Comparison of ENCODE assay signal across 8 cellular contexts in genomic region chr10:71812016-71812912, GRCh38. TPM values are rescaled to one million over a fixed set of nuclear protein-coding genes. Genes with fewer than 3 reads are reported as not detected.
A peak's percentile ranks its signal among the peaks of the same experiment; 100 is the strongest.
DNase-seq lines count a peak whose midpoint lies in the region; ATAC-seq and TF ChIP-seq lines count a peak whose summit lies in the region.

No MANE protein-coding gene starts in this region.

- intact Hi-C loops in ovary (cut with DNase I) (loop anchor here in 2 of 4 donors (5.0 to 10.0 kb wide), 3 partner anchors 420 to 497 kb away; partner anchors contain the start of gene SLC29A3 (in 2 of the 2)), transverse colon (cut with DNase I; ENCODE audit: low total_unique reads) (loop anchor here (10.0 kb wide), 2 partner anchors 427 to 497 kb away; partner anchors contain the start of gene SLC29A3)

- TF ChIP-seq POLR2A in Peyer's patch (IDR thresholded peaks at IDR 0.05), result no peak
- peak; percentile 16 for TF ChIP-seq POLR2A in ovary (IDR thresholded peaks at IDR 0.05)
- TF ChIP-seq POLR2A in transverse colon (IDR thresholded peaks at IDR 0.05), result no peak

- H3K4me3 ChIP-seq in Peyer's patch (no peak overlapping the region), foreskin fibroblast (ENCODE audit: low read depth in 1 of 2, low read length in 2 of 2) (no peak overlapping the region), ovary (no peak overlapping the region), transverse colon (no peak overlapping the region)

- no peak for TF ChIP-seq EP300 in ovary (IDR thresholded peaks at IDR 0.05)
- no peak for TF ChIP-seq EP300 in transverse colon (IDR thresholded peaks at IDR 0.05; ENCODE audit: low read depth)

- H3K27ac ChIP-seq in Peyer's patch (no peak overlapping the region), ovary (no peak overlapping the region), transverse colon (no peak overlapping the region)

- H3K27me3 ChIP-seq in Peyer's patch, result no peaks in the 10 kb centered on the region
- no peaks in the 10 kb centered on the region for H3K27me3 ChIP-seq in ovary
- no peaks in the 10 kb centered on the region for H3K27me3 ChIP-seq in transverse colon

- DNase-seq in GM03348 (ENCODE audit: low spot score), result peak; percentile 90
- DNase-seq in Peyer's patch, result peak; percentile 70 to 90 (median 85)
- peak; percentile 69 for DNase-seq in activated T-helper 1 cell treated with Interleukin-2 at 50 U/mL for 16 hours (ENCODE audit: low read depth)
- peak; percentile 26 to 78 for DNase-seq in foreskin fibroblast
- DNase-seq in ovary, result peak; percentile 64 to 83 (median 76)
- peak; percentile 78 for DNase-seq in transverse colon

- no peaks in the 10 kb centered on the region for H3K9me3 ChIP-seq in Peyer's patch
- no peaks in the 10 kb centered on the region for H3K9me3 ChIP-seq in ovary
- H3K9me3 ChIP-seq in transverse colon, result no peaks in the 10 kb centered on the region

- WGBS in ovary, 3 donors, result 38 to 44% (median 38%) methylated on average over 22 of the region's 22 CpGs
- WGBS in transverse colon (ENCODE audit: low coverage in 1 of 2), 2 donors, result 36% methylated on average over 22 of the region's 22 CpGs; no CpG with 5 or more reads in 1 of the 2 donors

- TF ChIP-seq CTCF in Peyer's patch (IDR thresholded peaks at IDR 0.05), result peak; percentile 86 to 91 (median 90)
- peak; percentile 82 for TF ChIP-seq CTCF in foreskin fibroblast (IDR thresholded peaks at IDR 0.05; ENCODE audit: low read depth, low read length)
- TF ChIP-seq CTCF in ovary (IDR thresholded peaks at IDR 0.05), result peak; percentile 31 to 80 (median 66)
- peak; percentile 86 to 93 (median 91) for TF ChIP-seq CTCF in transverse colon (IDR thresholded peaks at IDR 0.05)

- ATAC-seq in HG03045 (IDR thresholded peaks at IDR 0.05; ENCODE audit: unreplicated experiment) (peak; percentile 59), HG03097 (IDR thresholded peaks at IDR 0.05; ENCODE audit: low FRiP score, unreplicated experiment) (no peak)

- H3K36me3 ChIP-seq in Peyer's patch (peaks cover 0 to 25% (median 0%) of the 10 kb centered on the region in 3 donors), ovary (no peaks in the 10 kb centered on the region), transverse colon (peaks cover 0 to 9% (median 4%) of the 10 kb centered on the region in 4 donors)

- H3K4me1 ChIP-seq in Peyer's patch (peaks cover 0 to 9% (median 0%) of the 10 kb centered on the region in 4 donors), ovary (ENCODE audit: insufficient read depth) (no peaks in the 10 kb centered on the region), transverse colon (peaks cover 0 to 4% (median 0%) of the 10 kb centered on the region in 4 donors)

- in situ Hi-C loops in transverse colon (cut with MboI; ENCODE audit: low pct_ligation_motif_present in 1 of 4, low pct_unique_long_range_greater_than_20kb in 1 of 4, low sequenced_read_pairs in 3 of 4), result loop anchor here (10.0 to 25.0 kb wide), 5 partner anchors 100 to 500 kb away; partner anchors contain the start of genes CDH23 (in 3 of the 4), SLC29A3 (in 2 of the 4) and C10orf105 (in 1 of the 4)

RNA-seq across cellular contexts. Expression of gene PSAP, which starts 38.8 kb away (rescaled TPM):
- total RNA-seq in Peyer's patch (100 to 1,000 TPM; 193 to 647 (median 491) TPM), ovary (1,000 to 10,000 TPM in 4 of 7 donors, 100 to 1,000 TPM in 3; 632 to 1,246 (median 1,118) TPM), transverse colon (100 to 1,000 TPM; 383 to 667 (median 478) TPM)
- 1,000 to 10,000 TPM in 1 of 2 donors, 100 to 1,000 TPM in 1; 916 to 3,407 TPM for polyA plus RNA-seq in ovary

RNA-seq across cellular contexts. Expression of gene VSIR, which starts 38.9 kb away (rescaled TPM):
- total RNA-seq in Peyer's patch, result 100 to 1,000 TPM in 3 of 4 donors, 10 to 100 TPM in 1; 38.0 to 169 (median 127) TPM
- total RNA-seq in ovary, result 10 to 100 TPM; 40.7 to 94.1 (median 63.4) TPM
- 10 to 100 TPM; 19.9 to 51.2 TPM for polyA plus RNA-seq in ovary
- 10 to 100 TPM; 54.3 to 77.0 (median 61.6) TPM for total RNA-seq in transverse colon
